9 cellular contexts compared by ENCODE assay signal in the genomic region with DNA sequence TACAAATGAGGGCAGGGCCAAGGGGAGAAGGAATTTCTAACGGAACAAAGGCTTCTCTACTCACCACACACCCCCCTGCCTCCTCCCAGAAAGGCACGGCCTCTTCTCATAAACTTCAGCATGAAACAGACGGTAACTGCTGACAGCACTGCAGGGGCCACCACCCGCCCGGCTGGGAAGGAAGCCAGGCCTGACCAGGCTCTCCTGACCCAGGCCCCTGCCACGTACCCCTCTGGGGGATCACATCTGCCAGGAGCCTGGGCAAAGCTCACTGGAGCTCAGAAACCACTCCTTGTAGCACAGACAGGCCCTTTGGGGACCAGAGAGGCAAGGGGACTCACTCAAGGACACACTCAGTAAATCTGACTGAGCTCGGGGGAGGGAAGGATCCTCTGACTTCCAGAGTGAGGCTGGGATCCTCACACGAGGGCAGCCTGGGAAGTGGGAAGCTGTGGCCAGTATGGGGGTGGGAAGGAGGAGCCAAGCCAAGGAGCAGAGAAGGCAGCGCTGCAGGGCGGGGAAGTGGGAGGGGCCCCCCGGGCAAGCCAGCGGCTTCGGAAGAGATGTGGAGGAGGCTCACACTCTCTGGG. TPM values are rescaled to one million over a fixed set of nuclear protein-coding genes. Genes with fewer than 3 reads are reported as not detected.
DNase-seq lines count a peak whose midpoint lies in the region; ATAC-seq and TF ChIP-seq lines count a peak whose summit lies in the region.
"Had no signal": no experiment of that assay in that cellular context is flagged by ENCODE, and none has a peak within 500 bp of the region (broad histone marks: within the 10 kb centered on the region; RNA-seq: fewer than 3 reads in every experiment).

No MANE protein-coding gene starts in this region.

- peak overlapping the region; percentile 47 for H3K27ac ChIP-seq in duodenal mucosa (ENCODE audit: low read depth, low read length)
- H3K27ac ChIP-seq in lower lobe of right lung: peak overlapping the region; percentile 85
- H3K27ac ChIP-seq in thyroid gland: peak overlapping the region; percentile 81 to 92 (median 91)
- H3K27ac ChIP-seq in CD4-positive, alpha-beta T cell (ENCODE audit: low read depth, low read length): no peak overlapping the region
- H3K27ac ChIP-seq: vagina had no signal

- no peaks in the 10 kb centered on the region for H3K4me1 Mint-ChIP-seq in CD4-positive, alpha-beta T cell (ENCODE audit: low read depth)

- no peak overlapping the region for H3K27ac Mint-ChIP-seq in CD4-positive, alpha-beta T cell

- H3K4me3 ChIP-seq in duodenal mucosa (ENCODE audit: low read depth in 1 of 2, low read length in 2 of 2) (no peak overlapping the region), lower lobe of right lung (no peak overlapping the region), thyroid gland (replicated peaks in 1 of 3) (no peak overlapping the region)

- DNase-seq in Ammon's horn (ENCODE audit: low spot score): peak; percentile 87
- peak; percentile 68 for DNase-seq in NCI-H2227 (lab: John Stamatoyannopoulos, UW; ENCODE audit: unreplicated experiment)
- peak; percentile 86 for DNase-seq in lower lobe of right lung
- peak; percentile 89 to 93 for DNase-seq in thyroid gland
- no peak for DNase-seq in CD4-positive, alpha-beta T cell

- H3K9me3 ChIP-seq in duodenal mucosa (ENCODE audit: control insufficient read depth in 1 of 2, low read length in 2 of 2) (no peaks in the 10 kb centered on the region), lower lobe of right lung (no peaks in the 10 kb centered on the region), thyroid gland (no peaks in the 10 kb centered on the region)
- no peaks in the 10 kb centered on the region for H3K9me3 ChIP-seq in CD4-positive, alpha-beta T cell (ENCODE audit: control insufficient read depth, low read length)
- H3K9me3 ChIP-seq: vagina had no signal

- TF ChIP-seq CTCF in lower lobe of right lung (IDR thresholded peaks at IDR 0.05): no peak
- no peak for TF ChIP-seq CTCF in thyroid gland (IDR thresholded peaks at IDR 0.05)
- no peak for TF ChIP-seq CTCF in CD4-positive, alpha-beta T cell (IDR thresholded peaks at IDR 0.05)

- H3K4me1 ChIP-seq in duodenal mucosa (ENCODE audit: control insufficient read depth in 1 of 2, insufficient read depth in 2 of 2, low read length in 2 of 2): peaks cover 16 to 28% of the 10 kb centered on the region in 2 donors
- H3K4me1 ChIP-seq in lower lobe of right lung: peaks cover 92% of the 10 kb centered on the region
- peaks cover 50 to 93% of the 10 kb centered on the region in 2 donors for H3K4me1 ChIP-seq in thyroid gland

- CTCF ChIA-PET in CD4-positive, alpha-beta T cell (lab: Charles Lee): no interaction called here

- H3K9ac ChIP-seq in duodenal mucosa (ENCODE audit: low read depth in 1 of 2, low read length in 2 of 2): peak overlapping the region in 1 of 2 donors; percentile 10

- H3K4me3 Mint-ChIP-seq in CD4-positive, alpha-beta T cell: no peak overlapping the region

- H3K36me3 ChIP-seq in duodenal mucosa (ENCODE audit: control insufficient read depth in 1 of 2, insufficient read depth in 2 of 2, low read length in 2 of 2) (no peaks in the 10 kb centered on the region), lower lobe of right lung (no peaks in the 10 kb centered on the region), thyroid gland (no peaks in the 10 kb centered on the region)
- H3K36me3 ChIP-seq: vagina had no signal

- H3K9me3 Mint-ChIP-seq in CD4-positive, alpha-beta T cell: no peaks in the 10 kb centered on the region

- H3K36me3 Mint-ChIP-seq in CD4-positive, alpha-beta T cell (ENCODE audit: low read depth): no peaks in the 10 kb centered on the region

- TF ChIP-seq POLR2A in thyroid gland (IDR thresholded peaks at IDR 0.05): no peak

- H3K27me3 Mint-ChIP-seq in CD4-positive, alpha-beta T cell: no peaks in the 10 kb centered on the region

- 5 to 11% methylated on average over 4 to 12 of the region's 13 CpGs for WGBS in thyroid gland, 2 donors

- ATAC-seq in lower lobe of right lung (peak; percentile 79 to 81), HG03521 (IDR thresholded peaks at IDR 0.05; ENCODE audit: unreplicated experiment) (no peak), HG03097 (IDR thresholded peaks at IDR 0.05; ENCODE audit: low FRiP score, unreplicated experiment) (no peak)
- ATAC-seq in CD4-positive, alpha-beta T cell (ENCODE audit: poor library complexity): no peak

- POLR2A ChIA-PET in CD4-positive, alpha-beta T cell (lab: Charles Lee): no interaction called here

- intact Hi-C loops in lower lobe of right lung (cut with DNase I) (no loop called here), thyroid gland (cut with DNase I) (no loop called here)
- intact Hi-C loops in CD4-positive, alpha-beta T cell (cut with DNase I, micrococcal nuclease): no loop called here

- H3K27me3 ChIP-seq in duodenal mucosa (ENCODE audit: control insufficient read depth in 1 of 2, insufficient read depth in 2 of 2, low read length in 2 of 2) (no peaks in the 10 kb centered on the region), lower lobe of right lung (ENCODE audit: low read depth) (no peaks in the 10 kb centered on the region), thyroid gland (no peaks in the 10 kb centered on the region)
- no peaks in the 10 kb centered on the region for H3K27me3 ChIP-seq in CD4-positive, alpha-beta T cell (ENCODE audit: control insufficient read depth, insufficient read depth, low read length)
- H3K27me3 ChIP-seq: vagina had no signal

RNA-seq across cellular contexts. Expression of a gene that starts 46.1 kb away (rescaled TPM):
- total RNA-seq in lower lobe of right lung: 34.7 TPM
- total RNA-seq in thyroid gland: 10 to 100 TPM; 25.4 to 48.8 (median 33.3) TPM
- total RNA-seq in CD4-positive, alpha-beta T cell: under 1 TPM; 0.67 to 0.85 TPM

RNA-seq across cellular contexts. Expression of a gene that starts 52.1 kb away (rescaled TPM):
- total RNA-seq in lower lobe of right lung (28.5 TPM), thyroid gland (10 to 100 TPM; 31.4 to 70.1 (median 52.3) TPM)
- total RNA-seq in CD4-positive, alpha-beta T cell: 10 to 100 TPM; 42.4 to 42.7 TPM

Comparison
In these comparisons a context has a peak if more than half of its experiments do, and no peak if none do; other contexts are left out.
1. DNase-seq: peak in Ammon's horn (single experiment), NCI-H2227 (single experiment), lower lobe of right lung (single experiment) and thyroid gland (2 of 2); none in CD4-positive, alpha-beta T cell (0 of 10).
2. ATAC-seq: peak in lower lobe of right lung (2 of 2); none in HG03521 (single experiment), CD4-positive, alpha-beta T cell (single experiment) and HG03097 (single experiment).
3. RNA of a gene that starts 46.1 kb away (total RNA-seq): 25.4 to 48.8 TPM in thyroid gland and 34.7 TPM in lower lobe of right lung (single experiment); 0.67 to 0.85 TPM in CD4-positive, alpha-beta T cell; every median in the first group is over 10 times any median in the second.